Comparison of ENCODE assay signal across 8 cellular contexts in the genomic region with DNA sequence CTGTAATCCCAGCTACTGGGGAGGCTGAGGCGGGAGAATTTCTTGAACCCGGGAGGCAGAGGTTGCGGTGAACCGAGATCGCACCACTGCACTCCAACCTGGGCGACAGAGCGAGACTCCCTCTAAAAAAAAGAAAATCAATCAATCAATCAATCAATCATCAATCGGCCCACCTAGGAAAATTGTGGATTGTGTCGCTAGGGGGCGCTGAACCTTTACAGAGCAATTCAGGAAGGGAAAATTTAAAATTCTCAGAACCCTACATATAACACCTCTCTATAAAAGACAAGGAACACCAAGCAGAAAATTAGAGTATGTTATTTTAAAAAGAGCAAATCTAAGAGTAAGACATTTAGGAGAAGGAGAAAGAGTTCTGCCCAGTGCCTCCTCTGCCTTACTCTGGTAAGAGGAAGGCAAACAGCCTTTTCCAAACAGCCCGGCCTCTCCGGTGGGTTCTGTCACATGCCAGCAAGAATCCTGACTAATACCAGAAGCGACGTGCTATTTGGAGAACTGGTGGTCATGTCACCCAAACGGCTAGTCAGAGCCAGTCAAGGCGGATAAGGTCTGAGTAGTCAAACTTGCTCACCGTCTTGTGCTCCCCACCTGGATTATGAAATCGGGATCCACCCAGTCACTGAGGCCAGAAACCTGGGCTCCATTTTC. TPM values are rescaled to one million over a fixed set of nuclear protein-coding genes. Genes with fewer than 3 reads are reported as not detected.
DNase-seq lines count a peak whose midpoint lies in the region; ATAC-seq, FAIRE-seq and TF ChIP-seq lines count a peak whose summit lies in the region.

No MANE protein-coding gene starts in this region.

- no peak overlapping the region for H3K4me2 ChIP-seq in A549

- TF ChIP-seq POLR2A in A549 (IDR thresholded peaks at IDR 0.05; ENCODE audit: low read length) (no peak), right lobe of liver (IDR thresholded peaks at IDR 0.05) (no peak)

- TF ChIP-seq EP300 in A549 (IDR thresholded peaks at IDR 0.05): no peak

- FAIRE-seq in A549 (lab: Jason Lieb, UNC) (no peak), GM19239 (lab: Jason Lieb, UNC) (no peak)

- H3K27me3 ChIP-seq in right lobe of liver: no peaks in the 10 kb centered on the region

- CTCF ChIA-PET in A549 (lab: Yijun Ruan, JAX): interaction anchor here (0.6 to 2.3 kb wide), 8 partner anchors 9 to 147 kb away, joined by 3 to 9 read pairs (median 3); no protein-coding TSS in a partner anchor

- 48% methylated on average over 12 of the region's 18 CpGs for WGBS in A549 (ENCODE audit: missing lambda C conversion rate)
- 27% methylated on average over 17 of the region's 18 CpGs for WGBS in right lobe of liver (ENCODE audit: insufficient coverage, low coverage, low lambda C conversion rate, missing lambda C conversion rate)

- intact Hi-C loops in right lobe of liver (cut with DNase I): no loop called here

- peak; percentile 43 for TF ChIP-seq CTCF in A549 (IDR thresholded peaks at IDR 0.05)
- peak; percentile 63 for TF ChIP-seq CTCF in astrocyte of the spinal cord (IDR thresholded peaks at IDR 0.05; ENCODE audit: low read depth, low read length)
- peak; percentile 47 to 74 (median 64) for TF ChIP-seq CTCF in right lobe of liver (IDR thresholded peaks at IDR 0.05)

- in situ Hi-C loops in astrocyte of the spinal cord (cut with HindIII; ENCODE audit: low sequenced_read_pairs): no loop called here

- POLR2A ChIA-PET in A549 (lab: Yijun Ruan, JAX): no interaction called here

- H3K27ac ChIP-seq in A549 (no peak overlapping the region), right lobe of liver (no peak overlapping the region)

- no peaks in the 10 kb centered on the region for H3K4me1 ChIP-seq in A549
- no peaks in the 10 kb centered on the region for H3K4me1 ChIP-seq in right lobe of liver

- no peaks in the 10 kb centered on the region for H3K36me3 ChIP-seq in right lobe of liver

- no peaks in the 10 kb centered on the region for H3K9me3 ChIP-seq in A549
- no peaks in the 10 kb centered on the region for H3K9me3 ChIP-seq in right lobe of liver

- ATAC-seq in A549: no peak
- peak in 2 of 4 donors; percentile 21 to 26 for ATAC-seq in right lobe of liver
- ATAC-seq in HG02840 (IDR thresholded peaks at IDR 0.05; ENCODE audit: low FRiP score, unreplicated experiment): no peak

- no peak overlapping the region for H3K4me3 ChIP-seq in A549
- H3K4me3 ChIP-seq in astrocyte of the spinal cord (ENCODE audit: low read depth, low read length): no peak overlapping the region
- H3K4me3 ChIP-seq in right lobe of liver: no peak overlapping the region

- peak in 1 of 2 experiments; percentile 32; a peak in 1 of 5 replicates for TF ChIP-seq RAD21 in A549 (conservative IDR thresholded peaks at IDR 0.05 in 1 of 2, IDR thresholded peaks at IDR 0.05 in 1 of 2)

- DNase-seq in A549 (ENCODE audit: low read depth in 1 of 2, low spot score in 1 of 2) (no peak), GM19239 (ENCODE audit: insufficient read length, low spot score) (peak; percentile 37), T-helper 2 cell (peak; percentile 20 to 58 (median 43)), astrocyte of the spinal cord (ENCODE audit: low read depth, low spot score) (no peak), right lobe of liver (no peak), occipital lobe (lab: John Stamatoyannopoulos, UW) (no peak)
- peak; percentile 28 to 41 for DNase-seq in stimulated activated CD8-positive, alpha-beta memory T cell treated with anti-CD3 and anti-CD28 coated beads, Interleukin-4, amount 100 ng/mL, for 1 hour (ENCODE audit: low read depth in 2 of 2, low spot score in 1 of 2)

TF ChIP-seq in A549, 52 proteins besides CTCF, POLR2A, EP300 and RAD21:
- TF ChIP-seq ZNF302 (CRISPR knock-in tag; IDR thresholded peaks at IDR 0.05): no peak
- no peak for TF ChIP-seq HOXA7 (CRISPR knock-in tag; IDR thresholded peaks at IDR 0.05)
- TF ChIP-seq RNF2 (IDR thresholded peaks at IDR 0.05; ENCODE audit: borderline replicate concordance, low read depth): no peak
- no peak for TF ChIP-seq HOXB5 (CRISPR knock-in tag; IDR thresholded peaks at IDR 0.05)
- no peak for TF ChIP-seq RFX5 (IDR thresholded peaks at IDR 0.05)

RNA-seq across cellular contexts. Expression of a gene that starts 22.3 kb away (rescaled TPM):
- not detected in 2 replicates for polyA plus RNA-seq in A549 (2011; rRNA removed)
- not detected in 2 replicates for polyA plus RNA-seq in A549 (2012; cell fraction: cytosol; rRNA removed)
- not detected in 2 replicates for polyA plus RNA-seq in A549 (2012; cell fraction: nucleus; rRNA removed)
- polyA plus RNA-seq in A549 (2017; fragmentation: RNase III; extraction: RNeasy Plus Mini Kit Qiagen cat#74134 plus additional on column Dnase treatment): not detected in 3 replicates
- not detected in 2 replicates for polyA minus RNA-seq in A549 (2011; rRNA and poly(A)+ RNA removed)
- total RNA-seq in right lobe of liver: not detected
- total RNA-seq in occipital lobe: not detected

RNA-seq across cellular contexts. Expression of a gene that starts 30.9 kb away (rescaled TPM):
- 8.4 and 10.8 TPM in 2 replicates for polyA plus RNA-seq in A549 (2011; rRNA removed)
- polyA plus RNA-seq in A549 (2012; cell fraction: cytosol; rRNA removed): 4.9 and 5.3 TPM in 2 replicates
- 1.9 and 2.5 TPM in 2 replicates for polyA plus RNA-seq in A549 (2012; cell fraction: nucleus; rRNA removed)
- polyA plus RNA-seq in A549 (2017; fragmentation: RNase III; extraction: RNeasy Plus Mini Kit Qiagen cat#74134 plus additional on column Dnase treatment): 11.6 to 12.0 TPM (median 11.8 TPM) in 3 replicates
- 3.2 and 6.3 TPM in 2 replicates for polyA minus RNA-seq in A549 (2011; rRNA and poly(A)+ RNA removed)
- total RNA-seq in right lobe of liver: 1 to 10 TPM; 1.5 to 5.8 (median 4.3) TPM
- total RNA-seq in occipital lobe: 3.4 TPM

RNA-seq across cellular contexts. Expression of a gene that starts 31.0 kb away (rescaled TPM):
- polyA plus RNA-seq in A549 (2011; rRNA removed): 12.8 and 19.4 TPM in 2 replicates
- 2.8 and 3.1 TPM in 2 replicates for polyA plus RNA-seq in A549 (2012; cell fraction: cytosol; rRNA removed)
- polyA plus RNA-seq in A549 (2012; cell fraction: nucleus; rRNA removed): 0.91 and 1.2 TPM in 2 replicates
- polyA plus RNA-seq in A549 (2017; fragmentation: RNase III; extraction: RNeasy Plus Mini Kit Qiagen cat#74134 plus additional on column Dnase treatment): 6.6 to 7.4 TPM (median 6.8 TPM) in 3 replicates
- polyA minus RNA-seq in A549 (2011; rRNA and poly(A)+ RNA removed): 4.2 and 4.5 TPM in 2 replicates
- 1 to 10 TPM; 3.8 to 5.5 (median 4.4) TPM for total RNA-seq in right lobe of liver
- total RNA-seq in occipital lobe: 50.5 TPM

RNA-seq across cellular contexts. Expression of a gene that starts 33.9 kb away (rescaled TPM):
- 3.8 and 5.7 TPM in 2 replicates for polyA plus RNA-seq in A549 (2011; rRNA removed)
- 1.6 and 1.7 TPM in 2 replicates for polyA plus RNA-seq in A549 (2012; cell fraction: cytosol; rRNA removed)
- 1.5 and 1.9 TPM in 2 replicates for polyA plus RNA-seq in A549 (2012; cell fraction: nucleus; rRNA removed)
- polyA plus RNA-seq in A549 (2017; fragmentation: RNase III; extraction: RNeasy Plus Mini Kit Qiagen cat#74134 plus additional on column Dnase treatment): 5.1 to 6.0 TPM (median 5.9 TPM) in 3 replicates
- polyA minus RNA-seq in A549 (2011; rRNA and poly(A)+ RNA removed): 18.1 and 19.1 TPM in 2 replicates
- 10 to 100 TPM in 3 of 6 experiments, 1 to 10 TPM in 3; 7.5 to 14.2 (median 11.4) TPM for total RNA-seq in right lobe of liver
- 25.9 TPM for total RNA-seq in occipital lobe

Comparison
In these comparisons a context has a peak if more than half of its experiments do, and no peak if none do; other contexts are left out.
1. DNase-seq: peak in GM19239 (single experiment), T-helper 2 cell (5 of 5) and stimulated activated CD8-positive, alpha-beta memory T cell treated with anti-CD3 and anti-CD28 coated beads, Interleukin-4, amount 100 ng/mL, for 1 hour (2 of 2); none in A549 (0 of 2), astrocyte of the spinal cord (single experiment), right lobe of liver (0 of 3) and occipital lobe (single experiment).
2. Peak in every context shown above with its lines, with median percentiles within 50 percentile points of each other: CTCF ChIP-seq.